22 cellular contexts compared by ENCODE assay signal in the genomic region with DNA sequence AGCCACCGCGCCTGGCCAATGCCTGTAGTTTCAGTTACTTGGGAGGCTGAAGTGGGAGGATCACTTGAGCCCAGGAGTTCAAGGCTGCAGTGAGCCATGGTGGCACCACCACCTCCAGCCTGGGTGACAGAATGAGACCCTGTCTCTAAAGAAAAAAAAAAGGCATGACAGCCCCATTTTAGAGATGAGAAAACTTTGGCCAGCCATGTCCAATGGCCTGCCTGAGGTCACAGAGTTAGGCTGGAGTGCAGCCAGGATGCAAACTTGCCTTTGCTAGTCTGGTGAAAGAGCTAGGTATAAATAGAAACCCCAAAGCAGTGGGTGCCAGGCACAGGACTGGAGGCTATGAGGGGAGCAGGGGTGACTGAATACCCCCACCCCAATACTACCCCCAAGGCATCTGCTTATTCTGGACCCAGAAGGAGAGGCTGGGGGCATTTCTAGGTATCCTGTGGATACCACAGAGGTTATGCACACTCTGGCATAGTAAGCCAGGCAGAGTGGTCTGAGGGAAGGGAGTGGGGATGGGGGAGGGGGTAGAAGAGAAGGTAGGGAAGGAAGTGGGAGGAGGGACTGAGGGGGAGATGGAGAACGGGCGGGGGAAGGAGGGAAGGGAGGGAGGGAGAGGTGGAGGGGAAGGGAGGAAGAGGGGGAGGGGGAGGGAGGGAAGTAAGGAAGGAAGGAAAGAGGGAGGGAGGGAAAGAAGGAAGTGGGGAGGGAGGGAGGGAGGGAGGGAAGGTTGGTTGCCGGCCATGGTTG.
"Had no signal": no experiment of that assay in that cellular context is flagged by ENCODE, and none has a peak within 500 bp of the region (broad histone marks: within the 10 kb centered on the region; RNA-seq: fewer than 3 reads in every experiment).

No MANE protein-coding gene starts in this region.

- H3K9me3 ChIP-seq: heart left ventricle, left ventricle myocardium inferior, prostate gland, suprapubic skin, vagina had no signal

- H3K4me3 Mint-ChIP-seq: immature natural killer cell; nephron progenitor cell; stimulated activated naive CD8-positive, alpha-beta T cell treated with anti-CD3 and anti-CD28 coated beads, Interleukin-15, Interleukin-2, amounts not matched to agents 100 ng/mL and 50 ng/mL, for 24 hours had no signal

- DNase-seq: activated CD4-positive, alpha-beta T cell treated with anti-CD3 and anti-CD28 coated beads for 1 hour; activated CD8-positive, alpha-beta memory T cell treated with anti-CD3 and anti-CD28 coated beads for 24 hours; activated CD8-positive, alpha-beta memory T cell treated with anti-CD3 and anti-CD28 coated beads, Interleukin-2, amount 50 U/mL, for 48 hours; activated effector memory CD4-positive, alpha-beta T cell treated with anti-CD3 and anti-CD28 coated beads, Interleukin-2, amount 50 U/mL, for 16 hours; activated naive CD4-positive, alpha-beta T cell treated with anti-CD3 and anti-CD28 coated beads, Interleukin-2, amount 50 U/mL, for 16 hours; activated T-cell treated with anti-CD3 and anti-CD28 coated beads, Interleukin-2, amount 50 U/mL, for 48 hours; brain microvascular endothelial cell; central memory CD4-positive, alpha-beta T cell; erythroblast; foreskin melanocyte; immature natural killer cell; kidney glomerular epithelial cell; left ventricle myocardium inferior; nephron progenitor cell had no signal

- H3K4me3 ChIP-seq: coronary artery, heart left ventricle, left ventricle myocardium inferior, prostate gland, skin epidermis, suprapubic skin, vagina had no signal

- H3K27ac ChIP-seq: brain microvascular endothelial cell, coronary artery, heart left ventricle, left ventricle myocardium inferior, prostate gland, skin epidermis, suprapubic skin, vagina had no signal

- H3K36me3 ChIP-seq: brain microvascular endothelial cell, heart left ventricle, left ventricle myocardium inferior, prostate gland, suprapubic skin, vagina had no signal

- H3K27me3 ChIP-seq: brain microvascular endothelial cell, heart left ventricle, suprapubic skin, vagina had no signal

- H3K36me3 Mint-ChIP-seq: immature natural killer cell had no signal

- H3K27ac Mint-ChIP-seq: nephron progenitor cell; stimulated activated naive CD8-positive, alpha-beta T cell treated with anti-CD3 and anti-CD28 coated beads, Interleukin-15, Interleukin-2, amounts not matched to agents 100 ng/mL and 50 ng/mL, for 24 hours had no signal

- ATAC-seq: heart left ventricle, right cardiac atrium had no signal

- H3K9me3 Mint-ChIP-seq: immature natural killer cell; stimulated activated naive CD8-positive, alpha-beta T cell treated with anti-CD3 and anti-CD28 coated beads, Interleukin-15, Interleukin-2, amounts not matched to agents 100 ng/mL and 50 ng/mL, for 24 hours had no signal
